In genomic region chr22:19447388-19448075, GRCh38 we compare ENCODE assay signal across 1 cellular context.
TF ChIP-seq lines count a peak whose summit lies in the region.

C22orf39 (minus strand) TSS chr22:19447711; CDS start chr22:19447688, 23 bp downstream.

TF ChIP-seq in K562, 482 proteins besides CTCF, POLR2A, EP300 and RAD21 (continued from another document and continues in another):
- TF ChIP-seq ZNF518B (CRISPR knock-in tag; IDR thresholded peaks at IDR 0.05) (no peak), ZNF280A (IDR thresholded peaks at IDR 0.05; ENCODE audit: low read depth, partially characterized antibody) (no peak), ARID3A (IDR thresholded peaks at IDR 0.05; ENCODE audit: borderline replicate concordance, low read depth, low read length) (peak; percentile 92; the same call in 1 of the 2 replicates), ATF7 (IDR thresholded peaks at IDR 0.05) (peak; percentile 95), ZNF740 (CRISPR knock-in tag; IDR thresholded peaks at IDR 0.05) (no peak), ZNF740 (tag; IDR thresholded peaks at IDR 0.05) (no peak), ZNF395 (CRISPR knock-in tag; IDR thresholded peaks at IDR 0.05) (peak; percentile 96), TAF9B (IDR thresholded peaks at IDR 0.05; ENCODE audit: partially characterized antibody) (no peak), CTBP1 (IDR thresholded peaks at IDR 0.05; ENCODE audit: borderline replicate concordance) (peak; percentile 98), CHD2 (IDR thresholded peaks at IDR 0.05; ENCODE audit: low read depth, low read length) (peak; percentile 90), ZNF324 (CRISPR knock-in tag; IDR thresholded peaks at IDR 0.05) (no peak), JUNB (CRISPR knock-in tag; conservative IDR thresholded peaks at IDR 0.05) (no peak), FOXJ3 (CRISPR knock-in tag; IDR thresholded peaks at IDR 0.05) (no peak), MECOM (CRISPR knock-in tag; IDR thresholded peaks at IDR 0.05) (no peak), ZNF707 (CRISPR knock-in tag; conservative IDR thresholded peaks at IDR 0.05) (no peak), SMARCE1 (IDR thresholded peaks at IDR 0.05) (no peak), ZSCAN32 (CRISPR knock-in tag; IDR thresholded peaks at IDR 0.05) (peak; percentile 12; the same call in 1 of the 2 replicates), PHF20 (IDR thresholded peaks at IDR 0.05; ENCODE audit: partially characterized antibody) (peak; percentile 81), LEF1 (IDR thresholded peaks at IDR 0.05) (no peak), REST (CRISPR knock-in tag; IDR thresholded peaks at IDR 0.05; ENCODE audit: low read depth) (peak; percentile 87), CREB3L1 (IDR thresholded peaks at IDR 0.05; ENCODE audit: borderline replicate concordance, low read depth) (peak; percentile 82), CREM (IDR thresholded peaks at IDR 0.05; ENCODE audit: low read depth) (peak; percentile 94), SETDB1 (IDR thresholded peaks at IDR 0.05; ENCODE audit: low read length) (peak; percentile 88), ZNF280B (CRISPR knock-in tag; IDR thresholded peaks at IDR 0.05) (peak; percentile 82), ZFPM2 (CRISPR knock-in tag; IDR thresholded peaks at IDR 0.05) (peak; percentile 91), MCM3 (IDR thresholded peaks at IDR 0.05) (no peak), ZSCAN29 (IDR thresholded peaks at IDR 0.05) (peak; percentile 44; the same call in 1 of the 2 replicates), NCOA6 (IDR thresholded peaks at IDR 0.05) (no peak), RBM39 (optimal IDR thresholded peaks at IDR 0.05; ENCODE audit: low read depth, low read length) (no peak), PRDM10 (IDR thresholded peaks at IDR 0.05; ENCODE audit: partially characterized antibody) (peak; percentile 39), PHB2 (IDR thresholded peaks at IDR 0.05; ENCODE audit: low read depth) (no peak), ZNF41 (CRISPR knock-in tag; conservative IDR thresholded peaks at IDR 0.05) (peak; percentile 71), C11orf30 (IDR thresholded peaks at IDR 0.05; ENCODE audit: low read depth) (no peak), MLLT1 (IDR thresholded peaks at IDR 0.05) (peak in 1 of 2 experiments; percentile 96; a peak in 1 of 4 replicates), SRSF3 (IDR thresholded peaks at IDR 0.05; ENCODE audit: insufficient read depth, low read length) (0 out of 2 replicates have a peak, but pooled peaks have one; percentile 72), XRCC5 (IDR thresholded peaks at IDR 0.05; ENCODE audit: low read depth, low read length) (0 out of 2 replicates have a peak, but pooled peaks have one; percentile 49), ZNF76 (CRISPR knock-in tag; IDR thresholded peaks at IDR 0.05; ENCODE audit: borderline replicate concordance) (peak; percentile 87; the same call in 1 of the 2 replicates)
